Comparison of ENCODE assay signal across 29 cellular contexts in genomic region chr18:51520676-51521180, GRCh38.
"Had no signal": no experiment of that assay in that cellular context is flagged by ENCODE, and none has a peak within 500 bp of the region (broad histone marks: within the 10 kb centered on the region; RNA-seq: fewer than 3 reads in every experiment).

No MANE protein-coding gene starts in this region.

- H3K4me3 ChIP-seq: colonic mucosa, MG63, Peyer's patch, SJSA1 had no signal

- H3K36me3 ChIP-seq: colonic mucosa, MG63, Peyer's patch, SJSA1 had no signal

- H3K4me1 Mint-ChIP-seq: activated CD4-positive, alpha-beta T cell treated with anti-CD3 and anti-CD28 coated beads, Interleukin-2, amount 10 ng/mL, durations not matched to agents 7 days and 5 days; activated naive CD8-positive, alpha-beta T cell treated with anti-CD3 and anti-CD28 coated beads, Interleukin-2, amount 50 U/mL, for 24 hours; T-cell had no signal

- DNase-seq: activated CD4-positive, alpha-beta memory T cell treated with anti-CD3 and anti-CD28 coated beads for 36 hours; activated CD4-positive, alpha-beta T cell treated with anti-CD3 and anti-CD28 coated beads, Interleukin-2, amount 10 ng/mL, durations not matched to agents 7 days and 5 days; activated CD8-positive, alpha-beta memory T cell treated with anti-CD3 and anti-CD28 coated beads for 24 hours; activated effector memory CD4-positive, alpha-beta T cell treated with anti-CD3 and anti-CD28 coated beads, Interleukin-2, amount 50 U/mL, for 16 hours; activated naive CD4-positive, alpha-beta T cell treated with Interleukin-2 at 50 U/mL for 16 hours; activated naive CD8-positive, alpha-beta T cell treated with anti-CD3 and anti-CD28 coated beads, Interleukin-2, amount 50 U/mL, for 24 hours; activated T-cell treated with anti-CD3 and anti-CD28 coated beads, Interleukin-2, amount 50 U/mL, for 4 hours; amygdala; colonic mucosa; MG63; MV-4-11; NCI-H1092 treated with DMSO at 0.1 percent for 48 hours; NCI-H1417 treated with DMSO at 0.1 percent for 48 hours; NCI-H1694; NCI-H2029 treated with DMSO at 0.1 percent for 48 hours; NCI-H345; NCI-H510A; NCI-H526 treated with DMSO at 0.1 percent for 48 hours; NCI-H82; Peyer's patch; SHP77; T-cell had no signal

- H3K9me3 ChIP-seq: colonic mucosa, MG63, Peyer's patch, SJSA1 had no signal

- FAIRE-seq: astrocyte had no signal

- H3K27ac ChIP-seq: colonic mucosa, KMS-11, Peyer's patch, RWPE1, SJSA1 had no signal

- H3K4me3 Mint-ChIP-seq: activated CD4-positive, alpha-beta memory T cell treated with anti-CD3 and anti-CD28 coated beads for 36 hours; activated CD4-positive, alpha-beta T cell treated with anti-CD3 and anti-CD28 coated beads, Interleukin-2, amount 10 ng/mL, durations not matched to agents 7 days and 5 days; activated naive CD8-positive, alpha-beta T cell treated with anti-CD3 and anti-CD28 coated beads, Interleukin-2, amount 50 U/mL, for 24 hours; activated T-cell treated with anti-CD3 and anti-CD28 coated beads, Interleukin-2, amount 50 U/mL, for 4 hours; brain; T-cell; WTC11 had no signal

- H3K4me1 ChIP-seq: colonic mucosa, Peyer's patch, SJSA1 had no signal

- H3K36me3 Mint-ChIP-seq: activated CD4-positive, alpha-beta memory T cell treated with anti-CD3 and anti-CD28 coated beads for 36 hours; activated naive CD4-positive, alpha-beta T cell treated with anti-CD3 and anti-CD28 coated beads, Interleukin-2, amount 50 U/mL, for 72 hours; brain; T-cell; WTC11 had no signal

- H3K27me3 ChIP-seq: colonic mucosa, MG63, Peyer's patch, SJSA1 had no signal

- H3K27ac Mint-ChIP-seq: activated CD4-positive, alpha-beta memory T cell treated with anti-CD3 and anti-CD28 coated beads for 36 hours; activated CD4-positive, alpha-beta T cell treated with anti-CD3 and anti-CD28 coated beads, Interleukin-2, amount 10 ng/mL, durations not matched to agents 7 days and 5 days; activated naive CD4-positive, alpha-beta T cell treated with anti-CD3 and anti-CD28 coated beads, Interleukin-2, amount 50 U/mL, for 72 hours; activated naive CD8-positive, alpha-beta T cell treated with anti-CD3 and anti-CD28 coated beads, Interleukin-2, amount 50 U/mL, for 24 hours; brain; T-cell; WTC11 had no signal

- H3K9me3 Mint-ChIP-seq: activated CD4-positive, alpha-beta memory T cell treated with anti-CD3 and anti-CD28 coated beads for 36 hours; activated CD4-positive, alpha-beta T cell treated with anti-CD3 and anti-CD28 coated beads, Interleukin-2, amount 10 ng/mL, durations not matched to agents 7 days and 5 days; activated naive CD4-positive, alpha-beta T cell treated with anti-CD3 and anti-CD28 coated beads, Interleukin-2, amount 50 U/mL, for 72 hours; activated naive CD8-positive, alpha-beta T cell treated with anti-CD3 and anti-CD28 coated beads, Interleukin-2, amount 50 U/mL, for 24 hours; activated T-cell treated with anti-CD3 and anti-CD28 coated beads, Interleukin-2, amount 50 U/mL, for 4 hours; brain; T-cell had no signal

- H3K27me3 Mint-ChIP-seq: activated naive CD8-positive, alpha-beta T cell treated with anti-CD3 and anti-CD28 coated beads, Interleukin-2, amount 50 U/mL, for 24 hours; brain had no signal
